8 cellular contexts compared by ENCODE assay signal in genomic region chr2:84880645-84881521, GRCh38. TPM values are rescaled to one million over a fixed set of nuclear protein-coding genes. Genes with fewer than 3 reads are reported as not detected.
DNase-seq lines count a peak whose midpoint lies in the region; ATAC-seq and TF ChIP-seq lines count a peak whose summit lies in the region.

TRABD2A (minus strand) TSS chr2:84881084; CDS start chr2:84881039, 45 bp downstream.

- ATAC-seq in WTC11 (peak; percentile 56), mucosa of descending colon (peak; percentile 69), GM21619 (IDR thresholded peaks at IDR 0.05; ENCODE audit: unreplicated experiment) (no peak)

- peak within 1 kb of the TSS; percentile 83 for H3K4me3 ChIP-seq in ACC112 (ENCODE audit: low read depth, low read length)
- H3K4me3 ChIP-seq in mucosa of descending colon = peak within 1 kb of the TSS; percentile 58
- H3K4me3 ChIP-seq in testis = peak within 1 kb of the TSS; percentile 34 to 54

- peak; percentile 54 for DNase-seq in HCEC 1CT
- DNase-seq in WTC11 (ENCODE audit: low spot score) = peak; percentile 67
- peak; percentile 78 for DNase-seq in ecto neural progenitor cell (ENCODE audit: low spot score)
- DNase-seq in mucosa of descending colon = peak; percentile 67 to 82 (median 75)
- DNase-seq in testis = no peak
- no peak for DNase-seq in NCI-H446 treated with DMSO at 0.1 percent for 48 hours (lab: John Stamatoyannopoulos, UW)

- POLR2A ChIA-PET in WTC11 (lab: Charles Lee) = interaction anchor here (0.8 to 1.6 kb wide), 2 partner anchors 19 to 26 kb away, joined by 3 to 5 read pairs; no protein-coding TSS in a partner anchor

- peaks cover 10% of the 10 kb centered on the region for H3K4me1 Mint-ChIP-seq in WTC11

- 1% methylated on average over 22 to 77 of the region's 77 CpGs for WGBS in testis, 2 donors

- H3K9me3 Mint-ChIP-seq in WTC11 = no peaks in the 10 kb centered on the region

- no peaks in the 10 kb centered on the region for H3K9me3 ChIP-seq in mucosa of descending colon
- H3K9me3 ChIP-seq in testis = no peaks in the 10 kb centered on the region

- TF ChIP-seq POLR2A in testis (IDR thresholded peaks at IDR 0.05) = no peak

- no peaks in the 10 kb centered on the region for H3K36me3 Mint-ChIP-seq in WTC11

- peaks cover 15% of the 10 kb centered on the region for H3K79me2 ChIP-seq in ACC112 (ENCODE audit: control insufficient read depth, insufficient read depth, low read length, unreplicated experiment)

- TF ChIP-seq CTCF in WTC11 (IDR thresholded peaks at IDR 0.05) = no peak
- no peak for TF ChIP-seq CTCF in mucosa of descending colon (IDR thresholded peaks at IDR 0.05)
- no peak for TF ChIP-seq CTCF in testis (IDR thresholded peaks at IDR 0.05)

- H3K27ac ChIP-seq in ACC112 (ENCODE audit: low read depth, low read length) (peak within 1 kb of the TSS; percentile 42), testis (no peak within 1 kb of the TSS)

- no peaks in the 10 kb centered on the region for H3K36me3 ChIP-seq in ACC112 (ENCODE audit: insufficient read depth, low read length)
- H3K36me3 ChIP-seq in mucosa of descending colon (ENCODE audit: low read depth) = no peaks in the 10 kb centered on the region
- no peaks in the 10 kb centered on the region for H3K36me3 ChIP-seq in testis (ENCODE audit: low read depth, missing control alignments)

- H2AFZ ChIP-seq in ACC112 (ENCODE audit: low read length, unreplicated experiment) = peak within 1 kb of the TSS; percentile 76

- no peaks in the 10 kb centered on the region for H3K27me3 ChIP-seq in ACC112 (ENCODE audit: insufficient read depth, low read length)
- H3K27me3 ChIP-seq in testis = no peaks in the 10 kb centered on the region

- no peak within 1 kb of the TSS for H3K27ac Mint-ChIP-seq in WTC11

- H3K27me3 Mint-ChIP-seq in WTC11 (ENCODE audit: low read depth) = peaks cover 97% of the 10 kb centered on the region

- intact Hi-C loops in mucosa of descending colon (cut with DNase I, micrococcal nuclease) = loop anchor here (5.0 to 10.0 kb wide), 2 partner anchors 384 to 386 kb away; no protein-coding TSS in a partner anchor
- intact Hi-C loops in testis (cut with DNase I; ENCODE audit: low total_unique reads) = no loop called here

- CTCF ChIA-PET in WTC11 (lab: Charles Lee) = interaction anchor here (1.0 to 4.3 kb wide), 7 partner anchors 11 to 139 kb away, joined by 3 to 62 read pairs (median 15); no protein-coding TSS in a partner anchor

- H3K4me1 ChIP-seq in ACC112 (ENCODE audit: control insufficient read depth, insufficient read depth, low read length, unreplicated experiment) = peaks cover 31% of the 10 kb centered on the region
- H3K4me1 ChIP-seq in mucosa of descending colon (ENCODE audit: low read depth) = peaks cover 5% of the 10 kb centered on the region
- H3K4me1 ChIP-seq in testis = peaks cover 11% of the 10 kb centered on the region

- H3K4me3 Mint-ChIP-seq in WTC11 = peak within 1 kb of the TSS; percentile 87

TF ChIP-seq in WTC11, 78 proteins besides CTCF, POLR2A, EP300 and RAD21 (continues in another document):
- TF ChIP-seq ZNF232 (CRISPR knock-in tag; IDR thresholded peaks at IDR 0.05) = no peak
- TF ChIP-seq TCF7 (CRISPR knock-in tag; IDR thresholded peaks at IDR 0.05; ENCODE audit: low read depth) = 0 out of 2 replicates have a peak, but pooled peaks have one; percentile 66
- peak; percentile 65 for TF ChIP-seq USF2 (CRISPR knock-in tag; IDR thresholded peaks at IDR 0.05)
- TF ChIP-seq CREM (CRISPR knock-in tag; IDR thresholded peaks at IDR 0.05) = no peak
- peak; percentile 76; the same call in 1 of the 2 replicates for TF ChIP-seq HMGXB4 (CRISPR knock-in tag; IDR thresholded peaks at IDR 0.05)
- no peak for TF ChIP-seq RORB (CRISPR knock-in tag; IDR thresholded peaks at IDR 0.05)
- no peak for TF ChIP-seq ATF1 (CRISPR knock-in tag; IDR thresholded peaks at IDR 0.05)
- TF ChIP-seq ARID4B (CRISPR knock-in tag; IDR thresholded peaks at IDR 0.05; ENCODE audit: borderline replicate concordance) = peak; percentile 6; the same call in 1 of the 2 replicates
- no peak for TF ChIP-seq ZNF263 (CRISPR knock-in tag; IDR thresholded peaks at IDR 0.05; ENCODE audit: low read depth)
- TF ChIP-seq TEAD4 (CRISPR knock-in tag; IDR thresholded peaks at IDR 0.05) = no peak
- 0 out of 2 replicates have a peak, but pooled peaks have one; percentile 42 for TF ChIP-seq ELF4 (CRISPR knock-in tag; IDR thresholded peaks at IDR 0.05; ENCODE audit: low read depth)
- no peak for TF ChIP-seq GABPB1 (CRISPR knock-in tag; IDR thresholded peaks at IDR 0.05)
- TF ChIP-seq ZNF423 (CRISPR knock-in tag; IDR thresholded peaks at IDR 0.05) = no peak
- TF ChIP-seq ZNF317 (CRISPR knock-in tag; IDR thresholded peaks at IDR 0.05; ENCODE audit: borderline replicate concordance, low read depth) = no peak
- no peak for TF ChIP-seq FOXJ3 (CRISPR knock-in tag; IDR thresholded peaks at IDR 0.05; ENCODE audit: borderline replicate concordance)
- no peak; the same call in 1 of the 2 replicates for TF ChIP-seq FOXP4 (CRISPR knock-in tag; IDR thresholded peaks at IDR 0.05)
- TF ChIP-seq IRF2 (CRISPR knock-in tag; IDR thresholded peaks at IDR 0.05; ENCODE audit: borderline replicate concordance, low read depth) = no peak

RNA-seq across cellular contexts. Expression of gene TRABD2A, which starts in this region (rescaled TPM):
- total RNA-seq in WTC11 (2021) = 7.1 to 12.1 TPM (median 7.5 TPM) in 3 replicates
- 100 to 1,000 TPM in 1 of 3 donors, 10 to 100 TPM in 2; 40.2 to 132 (median 63.2) TPM for total RNA-seq in mucosa of descending colon
- 10 to 100 TPM; 19.1 to 44.1 TPM for total RNA-seq in testis
- 82.5 TPM for polyA plus RNA-seq in testis (ENCODE audit: insufficient read depth, low read depth, low replicate concordance)

Comparison
In these comparisons a context has a peak if more than half of its experiments do, and no peak if none do; other contexts are left out.
1. DNase-seq: peak in HCEC 1CT (single experiment), WTC11 (single experiment), ecto neural progenitor cell (single experiment) and mucosa of descending colon (3 of 3); none in testis (single experiment) and NCI-H446 treated with DMSO at 0.1 percent for 48 hours (single experiment).
2. Peak in every context shown above with its lines, with median percentiles within 50 percentile points of each other: H3K4me3 ChIP-seq.